2 cellular contexts compared by ENCODE assay signal in genomic region chr1:245173446-245174178, GRCh38.
TF ChIP-seq lines count a peak whose summit lies in the region.

No MANE protein-coding gene starts in this region.

TF ChIP-seq in SK-N-SH treated with all-trans-retinoic acid at 6 μM for 48 hours, 23 proteins besides CTCF, POLR2A, EP300 and RAD21:
- TF ChIP-seq ISL1 (CRISPR knock-in tag; IDR thresholded peaks at IDR 0.05) = no peak

TF ChIP-seq in SK-N-SH, 30 proteins besides CTCF, POLR2A, EP300 and RAD21:
- TF ChIP-seq RFX5 (IDR thresholded peaks at IDR 0.05; ENCODE audit: low read length) (no peak), EZH2phosphoT487 (IDR thresholded peaks at IDR 0.05; ENCODE audit: borderline replicate concordance, low read depth) (no peak), CHD2 (IDR thresholded peaks at IDR 0.05; ENCODE audit: low read length, partially characterized antibody) (no peak), RCOR1 (IDR thresholded peaks at IDR 0.05; ENCODE audit: low read length) (no peak), TCF12 (IDR thresholded peaks at IDR 0.05) (no peak), REST (IDR thresholded peaks at IDR 0.05; ENCODE audit: low read depth, low read length) (no peak), SMC3 (IDR thresholded peaks at IDR 0.05; ENCODE audit: low read depth, low read length) (no peak), RXRA (IDR thresholded peaks at IDR 0.05; ENCODE audit: borderline replicate concordance, low read depth) (no peak), PBX3 (IDR thresholded peaks at IDR 0.05) (no peak), USF2 (IDR thresholded peaks at IDR 0.05; ENCODE audit: borderline replicate concordance, low read depth, low read length) (no peak), FOXJ3 (CRISPR knock-in tag; IDR thresholded peaks at IDR 0.05) (no peak), TAF1 (IDR thresholded peaks at IDR 0.05; ENCODE audit: borderline replicate concordance, low read depth, low read length) (no peak), MXI1 (IDR thresholded peaks at IDR 0.05; ENCODE audit: low read depth, low read length) (no peak), NFIC (IDR thresholded peaks at IDR 0.05; ENCODE audit: borderline replicate concordance) (no peak), ZBTB33 (IDR thresholded peaks at IDR 0.05; ENCODE audit: borderline replicate concordance, low read depth) (no peak), POLR2AphosphoS5 (IDR thresholded peaks at IDR 0.05; ENCODE audit: low read depth, low read length) (no peak), SIN3A (IDR thresholded peaks at IDR 0.05; ENCODE audit: borderline replicate concordance, low read depth, low read length) (no peak), FOXM1 (IDR thresholded peaks at IDR 0.05; ENCODE audit: low read depth) (no peak), NRF1 (IDR thresholded peaks at IDR 0.05; ENCODE audit: low read depth, low read length) (no peak), ELF1 (IDR thresholded peaks at IDR 0.05) (no peak)
